In the genomic region with DNA sequence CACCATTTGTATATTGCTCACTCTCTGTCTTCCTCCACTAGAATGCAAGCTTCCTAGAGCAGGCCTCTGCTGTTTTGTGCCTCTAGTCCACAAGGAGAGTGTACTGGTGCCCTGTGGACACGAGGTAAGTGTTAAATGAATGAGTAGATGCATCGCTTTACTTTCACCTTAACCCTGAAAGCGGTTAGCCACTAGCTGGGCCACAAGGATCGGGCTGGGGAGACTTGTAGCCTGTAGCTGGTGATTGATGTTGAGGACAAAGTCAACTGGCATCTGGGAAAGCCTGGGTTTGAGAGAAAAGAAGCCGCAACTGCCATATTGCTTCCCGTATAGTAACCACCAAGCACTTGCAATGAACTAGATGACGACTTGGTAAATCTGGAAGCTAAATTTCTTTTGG, we compare ENCODE assay signal across 9 cellular contexts.
"Had no signal": no experiment of that assay in that cellular context is flagged by ENCODE, and none has a peak within 500 bp of the region (broad histone marks: within the 10 kb centered on the region; RNA-seq: fewer than 3 reads in every experiment).

No MANE protein-coding gene starts in this region.

- ATAC-seq: HCT116 had no signal

- H3K27ac ChIP-seq: GM23248, HL-60 had no signal

- H3K9ac ChIP-seq: GM23248 had no signal

- H3K4me3 ChIP-seq: GM23248 had no signal

- FAIRE-seq: H1, H54 had no signal

- DNase-seq: H9, HFFc6, IMR-90, KBM-7 had no signal
